Comparison of ENCODE assay signal across 21 cellular contexts in genomic region chr6:41699063-41699462, GRCh38. TPM values are rescaled to one million over a fixed set of nuclear protein-coding genes. Genes with fewer than 3 reads are reported as not detected.
A peak's percentile ranks its signal among the peaks of the same experiment; 100 is the strongest.
DNase-seq lines count a peak whose midpoint lies in the region; ATAC-seq and TF ChIP-seq lines count a peak whose summit lies in the region.
"Had no signal": no experiment of that assay in that cellular context is flagged by ENCODE, and none has a peak within 500 bp of the region (broad histone marks: within the 10 kb centered on the region; RNA-seq: fewer than 3 reads in every experiment).

No MANE protein-coding gene starts in this region.

- H3K4me1 ChIP-seq in Karpas-422 (ENCODE audit: low read length) (peaks cover 56% of the 10 kb centered on the region), esophagus muscularis mucosa (peaks cover 35 to 56% (median 48%) of the 10 kb centered on the region in 4 donors)

- CTCF ChIA-PET in AG04450 (lab: Charles Lee) = interaction anchor here (1.0 to 2.1 kb wide), 3 partner anchors 16 to 331 kb away, joined by 4 to 12 read pairs (median 5); no protein-coding TSS in a partner anchor

- H3K36me3 Mint-ChIP-seq in osteocyte (ENCODE audit: unreplicated experiment) = no peaks in the 10 kb centered on the region
- H3K36me3 Mint-ChIP-seq: activated naive CD4-positive, alpha-beta T cell treated with anti-CD3 and anti-CD28 coated beads, Interleukin-2, amount 10 ng/mL, durations not matched to agents 7 days and 5 days had no signal

- H3K27me3 Mint-ChIP-seq in osteocyte (ENCODE audit: unreplicated experiment) = no peaks in the 10 kb centered on the region
- H3K27me3 Mint-ChIP-seq: stimulated activated naive CD8-positive, alpha-beta T cell treated with anti-CD3 and anti-CD28 coated beads, Interleukin-15, Interleukin-2, amounts not matched to agents 100 ng/mL and 50 ng/mL, for 24 hours had no signal

- no peak for TF ChIP-seq EP300 in esophagus muscularis mucosa (IDR thresholded peaks at IDR 0.05)

- peaks cover 36% of the 10 kb centered on the region; the same call in 1 of the 2 replicates for H3K36me3 ChIP-seq in Karpas-422 (ENCODE audit: insufficient read depth, low read length)
- H3K36me3 ChIP-seq in esophagus muscularis mucosa = peaks cover 0 to 17% (median 10%) of the 10 kb centered on the region in 4 donors

- H4K20me1 ChIP-seq in Karpas-422 (ENCODE audit: insufficient read depth, low read depth, low read length) = peaks cover 41% of the 10 kb centered on the region; the same call in 1 of the 2 replicates

- H3K9me3 ChIP-seq in AG04450 (ENCODE audit: control insufficient read depth, insufficient read depth, low read length) (no peaks in the 10 kb centered on the region), Karpas-422 (ENCODE audit: low read length) (no peaks in the 10 kb centered on the region), esophagus muscularis mucosa (no peaks in the 10 kb centered on the region)

- intact Hi-C loops in esophagus muscularis mucosa (cut with DNase I) = no loop called here

- peaks cover 85% of the 10 kb centered on the region for H3K79me2 ChIP-seq in Karpas-422 (ENCODE audit: low read length)

- no peak for TF ChIP-seq POLR2A in esophagus muscularis mucosa (IDR thresholded peaks at IDR 0.05; ENCODE audit: low read depth)

- H3K4me3 ChIP-seq in AG04450 (ENCODE audit: low read depth, low read length) (no peak overlapping the region; the same call in 1 of the 2 replicates), Karpas-422 (ENCODE audit: low read length) (no peak overlapping the region), esophagus muscularis mucosa (no peak overlapping the region)
- H3K4me3 ChIP-seq: GM23338 had no signal

- no peaks in the 10 kb centered on the region for H3K9me3 Mint-ChIP-seq in osteocyte (ENCODE audit: unreplicated experiment)
- H3K9me3 Mint-ChIP-seq: activated naive CD4-positive, alpha-beta T cell treated with anti-CD3 and anti-CD28 coated beads, Interleukin-2, amount 10 ng/mL, durations not matched to agents 7 days and 5 days; GM23338; nephron progenitor cell; stimulated activated naive CD8-positive, alpha-beta T cell treated with anti-CD3 and anti-CD28 coated beads, Interleukin-15, Interleukin-2, amounts not matched to agents 100 ng/mL and 50 ng/mL, for 24 hours had no signal

- H3K27me3 ChIP-seq in AG04450 (ENCODE audit: control insufficient read depth, insufficient read depth, low read length) = no peaks in the 10 kb centered on the region
- H3K27me3 ChIP-seq in Karpas-422 (ENCODE audit: low read length) = no peaks in the 10 kb centered on the region
- no peaks in the 10 kb centered on the region for H3K27me3 ChIP-seq in esophagus muscularis mucosa

- ATAC-seq in GM21786 (IDR thresholded peaks at IDR 0.05; ENCODE audit: unreplicated experiment) (no peak), HG02642 (IDR thresholded peaks at IDR 0.05; ENCODE audit: poor library complexity, unreplicated experiment) (no peak)
- ATAC-seq: GM23338, PC-3 had no signal

- no peak overlapping the region for H3K4me2 ChIP-seq in Karpas-422 (ENCODE audit: low read depth, low read length, poor library complexity, severe bottlenecking)
- H3K4me2 ChIP-seq: GM23338 had no signal

- peaks cover 58% of the 10 kb centered on the region for H3K4me1 Mint-ChIP-seq in osteocyte (ENCODE audit: unreplicated experiment)
- H3K4me1 Mint-ChIP-seq: activated naive CD4-positive, alpha-beta T cell treated with anti-CD3 and anti-CD28 coated beads, Interleukin-2, amount 10 ng/mL, durations not matched to agents 7 days and 5 days had no signal

- no peak overlapping the region for H3K9ac ChIP-seq in Karpas-422 (ENCODE audit: low read length)

- DNase-seq in AG04450 (ENCODE audit: low read depth, low spot score) (no peak), Karpas-422 (no peak), esophagus muscularis mucosa (ENCODE audit: extremely low spot score) (no peak), osteocyte (ENCODE audit: extremely low spot score, unreplicated experiment) (no peak), Kasumi-1 (lab: John Stamatoyannopoulos, UW) (no peak)
- DNase-seq in activated CD8-positive, alpha-beta memory T cell treated with anti-CD3 and anti-CD28 coated beads for 24 hours = no peak
- DNase-seq: activated naive CD4-positive, alpha-beta T cell treated with anti-CD3 and anti-CD28 coated beads, Interleukin-2, amount 10 ng/mL, durations not matched to agents 7 days and 5 days; central memory CD4-positive, alpha-beta T cell; DMS 273 treated with DMSO at 0.1 percent for 48 hours; glutamatergic neuron; KBM-7; NCI-H146; NCI-H510A; nephron progenitor cell; PC-3 had no signal

- no CpG with 5 or more reads among the region's 2 CpGs for WGBS in esophagus muscularis mucosa

- H2AFZ ChIP-seq in Karpas-422 (ENCODE audit: low read length) = no peak overlapping the region
- H2AFZ ChIP-seq: GM23338 had no signal

- TF ChIP-seq CTCF in AG04450 (IDR thresholded peaks at IDR 0.05; ENCODE audit: low read depth, low read length) = no peak
- no peak for TF ChIP-seq CTCF in esophagus muscularis mucosa (IDR thresholded peaks at IDR 0.05)
- TF ChIP-seq CTCF in osteocyte (IDR thresholded peaks at IDR 0.05) = no peak

- H3K9me2 ChIP-seq in Karpas-422 (replicated peaks; ENCODE audit: insufficient read depth, low read length) = no peaks in the 10 kb centered on the region

- H3K4me3 Mint-ChIP-seq in osteocyte (ENCODE audit: unreplicated experiment) = no peak overlapping the region
- H3K4me3 Mint-ChIP-seq: activated naive CD4-positive, alpha-beta T cell treated with anti-CD3 and anti-CD28 coated beads, Interleukin-2, amount 10 ng/mL, durations not matched to agents 7 days and 5 days; GM23338; nephron progenitor cell; stimulated activated naive CD8-positive, alpha-beta T cell treated with anti-CD3 and anti-CD28 coated beads, Interleukin-15, Interleukin-2, amounts not matched to agents 100 ng/mL and 50 ng/mL, for 24 hours had no signal

- H3K27ac ChIP-seq in AG04450 (ENCODE audit: low read depth, low read length) (peak overlapping the region; percentile 99), Karpas-422 (ENCODE audit: low read length) (peak overlapping the region; percentile 12; the same call in 1 of the 2 replicates), esophagus muscularis mucosa (replicated peaks in 1 of 4) (peak overlapping the region; percentile 3 to 55 (median 46))
- H3K27ac ChIP-seq: VCaP had no signal

- POLR2A ChIA-PET in AG04450 (lab: Yijun Ruan, JAX) = interaction anchor here (0.7 to 1.6 kb wide), 4 partner anchors 8 to 378 kb away, joined by 3 to 10 read pairs (median 4); no protein-coding TSS in a partner anchor

- peak overlapping the region; percentile 99 for H3K27ac Mint-ChIP-seq in osteocyte (ENCODE audit: unreplicated experiment)
- H3K27ac Mint-ChIP-seq: activated naive CD4-positive, alpha-beta T cell treated with anti-CD3 and anti-CD28 coated beads, Interleukin-2, amount 10 ng/mL, durations not matched to agents 7 days and 5 days; GM23338 had no signal

RNA-seq across cellular contexts. Expression of gene TFEB, which starts 36.3 kb away (rescaled TPM):
- 3.9 and 4.3 TPM in 2 replicates for polyA plus RNA-seq in AG04450 (2011; rRNA removed)
- 4.4 and 8.0 TPM in 2 replicates for polyA minus RNA-seq in AG04450 (2011; rRNA and poly(A)+ RNA removed)
- 72.3 and 117 TPM in 2 replicates for total RNA-seq in Karpas-422 (2014; rRNA removed; shearing (Covaris generic); ENCODE audit: low replicate concordance)
- 10 to 100 TPM; 24.2 to 46.7 (median 33.1) TPM for total RNA-seq in esophagus muscularis mucosa
- total RNA-seq in osteocyte = 8.9 and 11.1 TPM in 2 replicates

RNA-seq across cellular contexts. Expression of gene PGC, which starts 48.1 kb away (rescaled TPM):
- not detected in 2 replicates for polyA plus RNA-seq in AG04450 (2011; rRNA removed)
- not detected in 2 replicates for polyA minus RNA-seq in AG04450 (2011; rRNA and poly(A)+ RNA removed)
- not detected in 2 replicates for total RNA-seq in Karpas-422 (2014; rRNA removed; shearing (Covaris generic); ENCODE audit: low replicate concordance)
- total RNA-seq in esophagus muscularis mucosa (1 to 10 TPM in 1 of 4 donors, under 1 TPM in 2, not detected in 1; 0.83 to 1.1 (median 0.92) TPM), osteocyte (not detected in 2 replicates)
- total RNA-seq: GM23338, PC-3 had no signal
- polyA plus RNA-seq: GM23338, keratinocyte had no signal

Comparison
In these comparisons a context has a peak if more than half of its experiments do, and no peak if none do; other contexts are left out.
1. H3K27ac ChIP-seq: peak in every context shown above with its lines; median percentile 99 in AG04450; 46 in esophagus muscularis mucosa; 12 in Karpas-422.